In the genomic region with DNA sequence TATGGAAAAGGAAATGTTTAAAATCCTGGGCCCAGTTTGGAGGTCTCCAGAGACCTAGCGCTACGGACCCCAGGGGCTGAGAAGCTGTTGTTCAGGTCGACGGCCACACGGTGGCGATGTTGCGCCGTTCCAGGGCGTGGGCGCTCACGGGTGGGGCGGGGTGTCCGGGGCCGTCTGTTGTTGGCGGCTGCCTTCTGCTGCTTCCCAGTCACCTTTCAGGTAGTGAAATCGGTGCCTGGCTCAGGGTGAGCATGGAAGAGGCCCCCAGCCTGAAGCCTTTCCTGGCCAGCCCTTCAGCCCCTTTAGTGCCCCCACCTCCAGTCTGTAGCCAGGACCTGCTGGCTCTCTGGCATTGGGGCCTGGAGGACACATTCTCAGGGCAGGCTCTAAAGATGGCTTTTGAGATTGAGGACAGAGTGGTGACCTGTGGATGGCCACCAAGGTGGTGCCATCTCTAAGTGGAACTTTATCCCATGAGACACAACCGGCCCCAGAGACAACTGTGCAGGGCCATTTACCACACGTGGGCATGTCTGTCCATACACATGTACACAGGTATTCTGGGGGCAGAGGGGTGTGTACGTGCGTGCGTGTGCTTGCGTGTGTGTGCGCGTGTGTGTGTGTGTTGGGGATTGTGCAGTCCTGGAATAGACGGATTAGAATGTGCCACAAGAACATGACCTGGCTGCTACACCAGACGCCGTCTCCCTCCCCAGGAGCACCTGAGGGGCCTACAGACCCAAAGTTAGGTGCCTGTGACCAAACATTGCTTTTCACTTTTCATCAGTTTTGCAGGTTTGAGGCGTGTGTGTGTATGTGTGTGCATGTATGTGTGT, we compare ENCODE assay signal across 8 cellular contexts. TPM values are rescaled to one million over a fixed set of nuclear protein-coding genes. Genes with fewer than 3 reads are reported as not detected.
DNase-seq lines count a peak whose midpoint lies in the region; ATAC-seq and TF ChIP-seq lines count a peak whose summit lies in the region.

No MANE protein-coding gene starts in this region.

- H2AFZ ChIP-seq in fibroblast of lung (ENCODE audit: low read length) (no peak overlapping the region), neural cell (ENCODE audit: low read depth, low read length) (no peak overlapping the region)

- H3K79me2 ChIP-seq in fibroblast of lung (ENCODE audit: control insufficient read depth, insufficient read depth, low read length) (no peaks in the 10 kb centered on the region), neural cell (replicated peaks; ENCODE audit: insufficient read depth, low read length) (no peaks in the 10 kb centered on the region)

- no peaks in the 10 kb centered on the region for H3K9me3 Mint-ChIP-seq in stimulated activated naive CD8-positive, alpha-beta T cell treated with anti-CD3 and anti-CD28 coated beads, Interleukin-15, amount 100 ng/mL, for 72 hours

- TF ChIP-seq RAD21 in neural cell (conservative IDR thresholded peaks at IDR 0.05) = peak; percentile 77

- H3K27ac Mint-ChIP-seq in stimulated activated naive CD8-positive, alpha-beta T cell treated with anti-CD3 and anti-CD28 coated beads, Interleukin-15, amount 100 ng/mL, for 72 hours = no peak overlapping the region

- H3K4me1 Mint-ChIP-seq in stimulated activated naive CD8-positive, alpha-beta T cell treated with anti-CD3 and anti-CD28 coated beads, Interleukin-15, amount 100 ng/mL, for 72 hours = no peaks in the 10 kb centered on the region

- H3K4me2 ChIP-seq in fibroblast of lung (ENCODE audit: extremely low read depth, insufficient read depth, low read length) (no peak overlapping the region), neural cell (ENCODE audit: low read length) (no peak overlapping the region)

- no peaks in the 10 kb centered on the region for H3K9me2 ChIP-seq in neural cell (ENCODE audit: insufficient read depth, low read length)

- ATAC-seq in GM18867 (IDR thresholded peaks at IDR 0.05; ENCODE audit: unreplicated experiment) (peak; percentile 83), HG03135 (IDR thresholded peaks at IDR 0.05; ENCODE audit: unreplicated experiment) (peak; percentile 89)
- ATAC-seq in stimulated activated naive CD8-positive, alpha-beta T cell treated with anti-CD3 and anti-CD28 coated beads, Interleukin-15, amount 100 ng/mL, for 72 hours = peak; percentile 75

- H3K4me1 ChIP-seq in fibroblast of lung (ENCODE audit: control insufficient read depth, extremely low read depth, insufficient read depth, low read length) = no peaks in the 10 kb centered on the region

- peaks cover 19% of the 10 kb centered on the region for H3K27me3 Mint-ChIP-seq in stimulated activated naive CD8-positive, alpha-beta T cell treated with anti-CD3 and anti-CD28 coated beads, Interleukin-15, amount 100 ng/mL, for 72 hours

- H3K4me3 Mint-ChIP-seq in stimulated activated naive CD8-positive, alpha-beta T cell treated with anti-CD3 and anti-CD28 coated beads, Interleukin-15, amount 100 ng/mL, for 72 hours = no peak overlapping the region

- TF ChIP-seq CTCF in AG09309 (IDR thresholded peaks at IDR 0.05; ENCODE audit: control insufficient read depth, insufficient read depth, low read depth, low read length, missing control alignments) (peak; percentile 93), fibroblast of lung (conservative IDR thresholded peaks at IDR 0.05 in 1 of 2, IDR thresholded peaks at IDR 0.05 in 1 of 2; ENCODE audit: low read depth in 1 of 2, low read length in 2 of 2) (peak; percentile 84 to 89), neural cell (IDR thresholded peaks at IDR 0.05; ENCODE audit: poor library complexity, severe bottlenecking) (peak; percentile 83)

- no peak for DNase-seq in AG09309 (ENCODE audit: low read depth)
- peak; percentile 11 for DNase-seq in NOMO-1 treated with dmso at 0.1 percent for 144 hours (lab: John Stamatoyannopoulos, UW; ENCODE audit: unreplicated experiment)
- DNase-seq in activated T-cell treated with anti-CD3 and anti-CD28 coated beads for 48 hours (ENCODE audit: low read depth) = peak; percentile 62
- peak; percentile 8 to 9 for DNase-seq in fibroblast of lung (ENCODE audit: low read depth in 2 of 2)
- DNase-seq in stimulated activated naive CD8-positive, alpha-beta T cell treated with anti-CD3 and anti-CD28 coated beads, Interleukin-15, amount 100 ng/mL, for 72 hours = peak; percentile 67 to 76

- TF ChIP-seq EP300 in neural cell (conservative IDR thresholded peaks at IDR 0.05; ENCODE audit: poor library complexity, severe bottlenecking) = no peak

- peaks cover 20% of the 10 kb centered on the region for H3K27me3 ChIP-seq in fibroblast of lung (ENCODE audit: control insufficient read depth, insufficient read depth, low read length)
- no peaks in the 10 kb centered on the region for H3K27me3 ChIP-seq in neural cell (ENCODE audit: insufficient read depth, low read depth, low read length)

- no peaks in the 10 kb centered on the region for H3F3A ChIP-seq in neural cell (ENCODE audit: insufficient read depth, low read length, poor library complexity, severe bottlenecking)

- H4K20me1 ChIP-seq in fibroblast of lung (ENCODE audit: control insufficient read depth, extremely low read depth, insufficient read depth, low read length) (no peaks in the 10 kb centered on the region), neural cell (ENCODE audit: insufficient read depth) (no peaks in the 10 kb centered on the region)

- no peak overlapping the region for H3K4me3 ChIP-seq in AG09309 (ENCODE audit: control insufficient read depth, low read depth, low read length)
- H3K4me3 ChIP-seq in fibroblast of lung (replicated peaks in 1 of 4; ENCODE audit: control extremely low read depth in 1 of 4, insufficient read depth in 1 of 4, low read depth in 3 of 4, low read length in 4 of 4) = no peak overlapping the region
- no peak overlapping the region for H3K4me3 ChIP-seq in neural cell (ENCODE audit: low read length)

- no peaks in the 10 kb centered on the region for H3K36me3 ChIP-seq in fibroblast of lung (ENCODE audit: control insufficient read depth, insufficient read depth, low read length)
- no peaks in the 10 kb centered on the region for H3K36me3 ChIP-seq in neural cell (ENCODE audit: insufficient read depth, low read length)

- H3K9me3 ChIP-seq in fibroblast of lung (ENCODE audit: control insufficient read depth, insufficient read depth, low read depth, low read length) = no peaks in the 10 kb centered on the region
- no peaks in the 10 kb centered on the region for H3K9me3 ChIP-seq in neural cell (ENCODE audit: low read length)

- H3K9ac ChIP-seq in fibroblast of lung (ENCODE audit: insufficient read depth, low read length) (no peak overlapping the region), neural cell (ENCODE audit: low read length) (no peak overlapping the region)

- H3K27ac ChIP-seq in fibroblast of lung (ENCODE audit: insufficient read depth, low read length) (no peak overlapping the region), neural cell (ENCODE audit: low read length) (no peak overlapping the region)

TF ChIP-seq in neural cell, 6 proteins besides CTCF, POLR2A, EP300 and RAD21:
- TF ChIP-seq TAF1 (IDR thresholded peaks at IDR 0.05; ENCODE audit: low read depth) (no peak), SMC3 (conservative IDR thresholded peaks at IDR 0.05; ENCODE audit: poor library complexity) (peak; percentile 77)
- TF ChIP-seq, protein P1, sequence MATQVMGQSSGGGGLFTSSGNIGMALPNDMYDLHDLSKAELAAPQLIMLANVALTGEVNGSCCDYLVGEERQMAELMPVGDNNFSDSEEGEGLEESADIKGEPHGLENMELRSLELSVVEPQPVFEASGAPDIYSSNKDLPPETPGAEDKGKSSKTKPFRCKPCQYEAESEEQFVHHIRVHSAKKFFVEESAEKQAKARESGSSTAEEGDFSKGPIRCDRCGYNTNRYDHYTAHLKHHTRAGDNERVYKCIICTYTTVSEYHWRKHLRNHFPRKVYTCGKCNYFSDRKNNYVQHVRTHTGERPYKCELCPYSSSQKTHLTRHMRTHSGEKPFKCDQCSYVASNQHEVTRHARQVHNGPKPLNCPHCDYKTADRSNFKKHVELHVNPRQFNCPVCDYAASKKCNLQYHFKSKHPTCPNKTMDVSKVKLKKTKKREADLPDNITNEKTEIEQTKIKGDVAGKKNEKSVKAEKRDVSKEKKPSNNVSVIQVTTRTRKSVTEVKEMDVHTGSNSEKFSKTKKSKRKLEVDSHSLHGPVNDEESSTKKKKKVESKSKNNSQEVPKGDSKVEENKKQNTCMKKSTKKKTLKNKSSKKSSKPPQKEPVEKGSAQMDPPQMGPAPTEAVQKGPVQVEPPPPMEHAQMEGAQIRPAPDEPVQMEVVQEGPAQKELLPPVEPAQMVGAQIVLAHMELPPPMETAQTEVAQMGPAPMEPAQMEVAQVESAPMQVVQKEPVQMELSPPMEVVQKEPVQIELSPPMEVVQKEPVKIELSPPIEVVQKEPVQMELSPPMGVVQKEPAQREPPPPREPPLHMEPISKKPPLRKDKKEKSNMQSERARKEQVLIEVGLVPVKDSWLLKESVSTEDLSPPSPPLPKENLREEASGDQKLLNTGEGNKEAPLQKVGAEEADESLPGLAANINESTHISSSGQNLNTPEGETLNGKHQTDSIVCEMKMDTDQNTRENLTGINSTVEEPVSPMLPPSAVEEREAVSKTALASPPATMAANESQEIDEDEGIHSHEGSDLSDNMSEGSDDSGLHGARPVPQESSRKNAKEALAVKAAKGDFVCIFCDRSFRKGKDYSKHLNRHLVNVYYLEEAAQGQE (IDR thresholded peaks at IDR 0.05; ENCODE audit: borderline replicate concordance) = no peak

RNA-seq across cellular contexts. Expression of gene ST14, which starts 53.8 kb away (rescaled TPM):
- under 0.01 TPM in 2 replicates for total RNA-seq in fibroblast of lung
- 0.01 TPM in 1 of 2 replicates, not detected in the other for polyA plus RNA-seq in fibroblast of lung
- not detected in 2 replicates for polyA plus RNA-seq in fibroblast of lung (2012)
- not detected in 2 replicates for polyA minus RNA-seq in fibroblast of lung (ENCODE audit: low replicate concordance)
- not detected in 2 replicates for polyA plus RNA-seq in neural cell
- not detected in 2 replicates for polyA minus RNA-seq in neural cell
